ENCODE assay signal across 12 cellular contexts in genomic region chr9:135329571-135330306, GRCh38.
DNase-seq lines count a peak whose midpoint lies in the region; TF ChIP-seq lines count a peak whose summit lies in the region.
"Had no signal": no experiment of that assay in that cellular context is flagged by ENCODE, and none has a peak within 500 bp of the region (broad histone marks: within the 10 kb centered on the region; RNA-seq: fewer than 3 reads in every experiment).

No MANE protein-coding gene starts in this region.

- H4K8ac ChIP-seq in H9 (replicated peaks; ENCODE audit: insufficient read length, low read depth, low read length) = no peak overlapping the region

- no peak for TF ChIP-seq CTCF in H9 (conservative IDR thresholded peaks at IDR 0.05)
- TF ChIP-seq CTCF in Calu3 (IDR thresholded peaks at IDR 0.05; ENCODE audit: unreplicated experiment) = no peak
- TF ChIP-seq CTCF in OCI-LY7 (conservative IDR thresholded peaks at IDR 0.05; ENCODE audit: low read length) = no peak

- peaks cover 6% of the 10 kb centered on the region for H3K27me3 Mint-ChIP-seq in H9 (ENCODE audit: low read depth)
- H3K27me3 Mint-ChIP-seq in Calu3 (ENCODE audit: unreplicated experiment) = peaks cover 17% of the 10 kb centered on the region

- POLR2A ChIA-PET in OCI-LY7 (lab: Charles Lee) = no interaction called here

- H3K27me3 ChIP-seq in H9 (ENCODE audit: insufficient read depth, low read length) = no peaks in the 10 kb centered on the region

- H3K14ac ChIP-seq in H9 (ENCODE audit: insufficient read depth, low read length) = no peak overlapping the region

- peaks cover 0 to 15% (median 10%) of the 10 kb centered on the region in 3 experiments; a peak in 5 of 7 replicates for H3K36me3 Mint-ChIP-seq in H9 (ENCODE audit: insufficient read depth in 1 of 3, low read depth in 3 of 3)
- H3K36me3 Mint-ChIP-seq in Calu3 (ENCODE audit: insufficient read depth, unreplicated experiment) = no peaks in the 10 kb centered on the region
- H3K36me3 Mint-ChIP-seq: activated naive CD8-positive, alpha-beta T cell; stimulated activated naive B cell treated with anti-CD40 and anti-IgM and Interleukin-4, amounts not matched to agents 10 μg/mL and 1 μg/mL and 100 μg/mL, for 72 hours had no signal

- H3K79me2 ChIP-seq in H9 (ENCODE audit: insufficient read depth, low read length) (no peaks in the 10 kb centered on the region), OCI-LY7 (ENCODE audit: insufficient read depth, low read depth, low read length) (no peaks in the 10 kb centered on the region)

- H3K4me3 Mint-ChIP-seq in H9 (no peak overlapping the region), Calu3 (ENCODE audit: low read depth, unreplicated experiment) (no peak overlapping the region)
- H3K4me3 Mint-ChIP-seq: activated naive CD8-positive, alpha-beta T cell; stimulated activated naive B cell treated with anti-CD40 and anti-IgM and Interleukin-4, amounts not matched to agents 10 μg/mL and 1 μg/mL and 100 μg/mL, for 72 hours had no signal

- H3K56ac ChIP-seq in H9 (ENCODE audit: insufficient read length, low read depth, low read length) = no peak overlapping the region

- H3T11ph ChIP-seq in H9 (ENCODE audit: low read length) = no peak overlapping the region

- H4K20me1 ChIP-seq in H9 (ENCODE audit: control insufficient read depth, insufficient read depth, insufficient read length) (no peaks in the 10 kb centered on the region), OCI-LY7 (ENCODE audit: insufficient read depth, low read length) (no peaks in the 10 kb centered on the region)

- H2BK5ac ChIP-seq in H9 (ENCODE audit: insufficient read length, low read length) = no peak overlapping the region

- no peaks in the 10 kb centered on the region for H3K4me1 ChIP-seq in H9 (ENCODE audit: insufficient read depth, low read length)
- no peaks in the 10 kb centered on the region for H3K4me1 ChIP-seq in OCI-LY7 (ENCODE audit: insufficient read depth, low read length, poor library complexity, severe bottlenecking)

- H3K9ac ChIP-seq in H9 (ENCODE audit: extremely low read depth, insufficient read length, low read length) = no peak overlapping the region

- H3K9me3 ChIP-seq in H9 (ENCODE audit: control insufficient read depth, low read depth, low read length) = no peaks in the 10 kb centered on the region
- H3K9me3 ChIP-seq in OCI-LY7 (ENCODE audit: low read length) = no peaks in the 10 kb centered on the region

- no CpG with 5 or more reads among the region's 21 CpGs for WGBS in H9 (ENCODE audit: extremely low coverage, insufficient read length, low lambda C conversion rate)

- H3K9me2 ChIP-seq in OCI-LY7 (ENCODE audit: insufficient read depth, low read length) = no peaks in the 10 kb centered on the region

- peaks cover 5% of the 10 kb centered on the region for H3K23me2 ChIP-seq in H9 (ENCODE audit: insufficient read length, low read depth, low read length, poor library complexity, severe bottlenecking)

- no peak overlapping the region for H2BK20ac ChIP-seq in H9 (ENCODE audit: low read depth, low read length, poor library complexity, severe bottlenecking)

- no peak overlapping the region for H3K18ac ChIP-seq in H9 (ENCODE audit: insufficient read length, low read depth, low read length)

- H2BK120ac ChIP-seq in H9 (ENCODE audit: low read depth, low read length, poor library complexity, severe bottlenecking) = no peak overlapping the region

- H3K27ac Mint-ChIP-seq in H9 (no peak overlapping the region), Calu3 (ENCODE audit: unreplicated experiment) (no peak overlapping the region)
- H3K27ac Mint-ChIP-seq: activated naive CD8-positive, alpha-beta T cell; stimulated activated naive B cell treated with anti-CD40 and anti-IgM and Interleukin-4, amounts not matched to agents 10 μg/mL and 1 μg/mL and 100 μg/mL, for 72 hours had no signal

- H3K27ac ChIP-seq in H9 (ENCODE audit: insufficient read length, low read depth, low read length) = no peak overlapping the region
- H3K27ac ChIP-seq in OCI-LY7 (ENCODE audit: low read depth, low read length, poor library complexity, severe bottlenecking) = no peak overlapping the region
- H3K27ac ChIP-seq: C4-2B had no signal

- H2AFZ ChIP-seq in H9 (ENCODE audit: low read length) = no peak overlapping the region
- H2AFZ ChIP-seq in OCI-LY7 (ENCODE audit: low read length) = no peak overlapping the region

- H3K4ac ChIP-seq in H9 (ENCODE audit: low read depth, low read length) = no peak overlapping the region

- no peaks in the 10 kb centered on the region for H3K36me3 ChIP-seq in OCI-LY7 (ENCODE audit: insufficient read depth, low read length)

- H3K4me3 ChIP-seq in OCI-LY7 (ENCODE audit: low read depth, low read length, poor library complexity, severe bottlenecking) = no peak overlapping the region

- BruUV-seq in Calu3 (replicated peaks; lab: Mats Ljungman, UMichigan) (no TSS peak), OCI-LY7 (replicated peaks; lab: Mats Ljungman, UMichigan) (no TSS peak)

- DNase-seq in COLO668 (lab: John Stamatoyannopoulos, UW; ENCODE audit: unreplicated experiment) = peak; percentile 63
- DNase-seq in H9 = peak; percentile 71
- peak; percentile 100 for DNase-seq in NCI-H69 (lab: John Stamatoyannopoulos, UW)
- DNase-seq in left kidney (ENCODE audit: low read depth, low spot score) = peak; percentile 82
- no peak for DNase-seq in T-helper 2 cell
- DNase-seq in Calu3 = no peak
- DNase-seq in OCI-LY7 (ENCODE audit: low spot score) = no peak
- no peak for DNase-seq in KG1 (lab: John Stamatoyannopoulos, UW)
- DNase-seq: stimulated activated CD4-positive, alpha-beta T cell treated with anti-CD3 and anti-CD28 coated beads, Interleukin-4, amount 100 ng/mL, for 24 hours; stimulated activated naive B cell treated with anti-CD40 and anti-IgM and Interleukin-4, amounts not matched to agents 10 μg/mL and 1 μg/mL and 100 μg/mL, for 72 hours had no signal

- CTCF ChIA-PET in Calu3 (lab: Charles Lee) (no interaction called here), OCI-LY7 (lab: Charles Lee; ENCODE audit: unreplicated experiment) (no interaction called here)

- H2AK5ac ChIP-seq in H9 (ENCODE audit: insufficient read length, low read length) = no peak overlapping the region

- intact Hi-C loops in Calu3 (cut with micrococcal nuclease; ENCODE audit: unreplicated experiment) = no loop called here
- intact Hi-C loops in OCI-LY7 (cut with micrococcal nuclease; ENCODE audit: unreplicated experiment) = no loop called here

- no peak overlapping the region for H4K5ac ChIP-seq in H9 (ENCODE audit: insufficient read length, low read depth, low read length)

- H3K4me1 Mint-ChIP-seq in H9 (peaks cover 6 to 24% of the 10 kb centered on the region in 2 experiments; a peak in 3 of 4 replicates), Calu3 (ENCODE audit: low read depth, unreplicated experiment) (no peaks in the 10 kb centered on the region)
- H3K4me1 Mint-ChIP-seq: stimulated activated naive B cell treated with anti-CD40 and anti-IgM and Interleukin-4, amounts not matched to agents 10 μg/mL and 1 μg/mL and 100 μg/mL, for 72 hours had no signal

- peaks cover 14 to 15% of the 10 kb centered on the region in 2 experiments for H3K9me3 Mint-ChIP-seq in H9
- no peaks in the 10 kb centered on the region for H3K9me3 Mint-ChIP-seq in Calu3 (ENCODE audit: low read depth, unreplicated experiment)
- H3K9me3 Mint-ChIP-seq: stimulated activated naive B cell treated with anti-CD40 and anti-IgM and Interleukin-4, amounts not matched to agents 10 μg/mL and 1 μg/mL and 100 μg/mL, for 72 hours had no signal

- H3K79me1 ChIP-seq in H9 (ENCODE audit: insufficient read depth, low read depth, low read length, poor library complexity, severe bottlenecking) = no peaks in the 10 kb centered on the region

- H2BK15ac ChIP-seq in H9 (ENCODE audit: low read depth, low read length) = no peak overlapping the region

- H2BK12ac ChIP-seq in H9 (ENCODE audit: insufficient read length, low read depth, low read length) = no peak overlapping the region

- no peak overlapping the region for H4K91ac ChIP-seq in H9 (ENCODE audit: insufficient read length, low read depth, low read length)

- H3K23ac ChIP-seq in H9 (ENCODE audit: insufficient read length, low read depth, low read length) = no peak overlapping the region

- no peak overlapping the region for H3K4me2 ChIP-seq in H9 (ENCODE audit: insufficient read depth, insufficient read length, low read length)
- no peak overlapping the region for H3K4me2 ChIP-seq in OCI-LY7 (ENCODE audit: low read length)

Comparison
In these comparisons a context has a peak if more than half of its experiments do, and no peak if none do; other contexts are left out.
1. DNase-seq: peak in COLO668 (single experiment), H9 (single experiment), NCI-H69 (single experiment) and left kidney (single experiment); none in T-helper 2 cell (0 of 5), Calu3 (single experiment), OCI-LY7 (single experiment) and KG1 (single experiment).